In genomic region chr12:111192657-111193056, GRCh38 we compare ENCODE assay signal across 17 cellular contexts.
DNase-seq lines count a peak whose midpoint lies in the region; ATAC-seq, FAIRE-seq and TF ChIP-seq lines count a peak whose summit lies in the region.
"Had no signal": no experiment of that assay in that cellular context is flagged by ENCODE, and none has a peak within 500 bp of the region (broad histone marks: within the 10 kb centered on the region; RNA-seq: fewer than 3 reads in every experiment).

No MANE protein-coding gene starts in this region.

- no peak for TF ChIP-seq CTCF in HepG2 (CRISPR knock-in tag; IDR thresholded peaks at IDR 0.05)
- no peak for TF ChIP-seq CTCF in right lobe of liver (IDR thresholded peaks at IDR 0.05)
- no peak for TF ChIP-seq CTCF in epithelial cell of esophagus (IDR thresholded peaks at IDR 0.05; ENCODE audit: insufficient read depth, low read depth, low read length, missing control alignments)

- no peaks in the 10 kb centered on the region for H3K9me3 ChIP-seq in HepG2 (ENCODE audit: low read length)
- no peaks in the 10 kb centered on the region for H3K9me3 ChIP-seq in right lobe of liver

- no peaks in the 10 kb centered on the region for H4K20me1 ChIP-seq in HepG2 (ENCODE audit: insufficient read depth, low read length)

- no peak overlapping the region for H2AFZ ChIP-seq in HepG2 (ENCODE audit: low read length)

- H3K27ac ChIP-seq in HepG2 (ENCODE audit: extremely low read length, insufficient read depth, low read length) (no peak overlapping the region), right lobe of liver (no peak overlapping the region), substantia nigra (ENCODE audit: low read depth, low read length, poor library complexity, severe bottlenecking) (no peak overlapping the region)
- H3K27ac ChIP-seq: HL-60 had no signal

- intact Hi-C loops in HepG2 (cut with micrococcal nuclease; ENCODE audit: unreplicated experiment) (no loop called here), right lobe of liver (cut with DNase I) (no loop called here)

- whole genome bisulfite sequencing in HepG2 (ENCODE audit: low lambda C conversion rate): 4% methylated on average over 3 of the region's 3 CpGs
- 71% methylated on average over 3 of the region's 3 CpGs for WGBS in right lobe of liver (ENCODE audit: insufficient coverage, low coverage, low lambda C conversion rate, missing lambda C conversion rate)

- TF ChIP-seq POLR2A in HepG2 (IDR thresholded peaks at IDR 0.05; ENCODE audit: insufficient read depth in 1 of 2, low read depth in 2 of 2, low read length in 2 of 2) (no peak), right lobe of liver (IDR thresholded peaks at IDR 0.05) (no peak)

- peaks cover 3 to 29% of the 10 kb centered on the region in 2 experiments; a peak in 4 of 5 replicates for H3K27me3 ChIP-seq in HepG2 (ENCODE audit: control insufficient read depth in 1 of 2, insufficient read depth in 2 of 2, low read length in 2 of 2)
- H3K27me3 ChIP-seq in right lobe of liver: no peaks in the 10 kb centered on the region

- H3K4me3 ChIP-seq in HepG2 (replicated peaks in 1 of 3; ENCODE audit: insufficient read depth in 1 of 3, low read depth in 2 of 3, low read length in 3 of 3) (no peak overlapping the region), right lobe of liver (no peak overlapping the region), epithelial cell of esophagus (ENCODE audit: low read length) (no peak overlapping the region)

- BruUV-seq in HepG2 (replicated peaks; lab: Mats Ljungman, UMichigan): no TSS peak

- no peak overlapping the region for H3K9ac ChIP-seq in HepG2 (ENCODE audit: insufficient read depth, low read depth, low read length)

- TF ChIP-seq RAD21 in HepG2 (CRISPR knock-in tag; IDR thresholded peaks at IDR 0.05): no peak

- no peaks in the 10 kb centered on the region for H3K79me2 ChIP-seq in HepG2 (ENCODE audit: insufficient read depth, low read length)

- FAIRE-seq in HepG2 (lab: Jason Lieb, UNC): no peak
- FAIRE-seq: G401.6, GM12891, H1 had no signal

- CTCF ChIA-PET in HepG2 (lab: Yijun Ruan, JAX; ENCODE audit: low intra/inter-chr PET ratio, low total read pairs): no interaction called here

- DNase-seq in HepG2 (ENCODE audit: low spot score) (no peak), right lobe of liver (no peak), T47D (ENCODE audit: low read depth in 1 of 2, low spot score in 1 of 2) (peak; percentile 13 to 31), epithelial cell of esophagus (ENCODE audit: low read depth) (peak; percentile 43), cerebellum (ENCODE audit: low spot score) (no peak), substantia nigra (lab: John Stamatoyannopoulos, UW) (no peak)
- DNase-seq: ACHN; C1 segment of cervical spinal cord; CD4-positive, alpha-beta memory T cell; DMS79; HCEC 1CT had no signal

- POLR2A ChIA-PET in HepG2 (lab: Yijun Ruan, JAX): no interaction called here

- in situ Hi-C loops in HepG2 (cut with HindIII; ENCODE audit: extremely low pct_ligation_motif_present, low pct_unique_long_range_greater_than_20kb): no loop called here
- in situ Hi-C loops in T47D (cut with HindIII; ENCODE audit: low pct_unique_long_range_greater_than_20kb, low sequenced_read_pairs): no loop called here

- TF ChIP-seq EP300 in HepG2 (IDR thresholded peaks at IDR 0.05; ENCODE audit: low read depth in 2 of 2, low read length in 2 of 2): no peak
- no peak for TF ChIP-seq EP300 in HepG2 (CRISPR knock-in tag; IDR thresholded peaks at IDR 0.05; ENCODE audit: borderline replicate concordance)

- H3K4me1 ChIP-seq in HepG2 (ENCODE audit: insufficient read depth, low read length): no peaks in the 10 kb centered on the region
- H3K4me1 ChIP-seq in right lobe of liver: no peaks in the 10 kb centered on the region

- no peaks in the 10 kb centered on the region for H3K36me3 ChIP-seq in HepG2 (replicated peaks in 1 of 2; ENCODE audit: control insufficient read depth in 1 of 2, insufficient read depth in 2 of 2, low read length in 2 of 2)
- no peaks in the 10 kb centered on the region for H3K36me3 ChIP-seq in right lobe of liver

- no peak overlapping the region for H3K4me2 ChIP-seq in HepG2 (ENCODE audit: low read depth, low read length)

- ATAC-seq in HepG2 (no peak), right lobe of liver (no peak), HG02938 (IDR thresholded peaks at IDR 0.05; ENCODE audit: unreplicated experiment) (no peak), GM21619 (IDR thresholded peaks at IDR 0.05; ENCODE audit: unreplicated experiment) (no peak)

TF ChIP-seq in HepG2, 621 proteins besides CTCF, POLR2A, EP300 and RAD21:
- TF ChIP-seq CHD2 (IDR thresholded peaks at IDR 0.05; ENCODE audit: low read depth, low read length) (no peak), ZBTB43 (CRISPR knock-in tag; conservative IDR thresholded peaks at IDR 0.05) (no peak), ATF7 (IDR thresholded peaks at IDR 0.05) (peak; percentile 91), ATF7 (CRISPR knock-in tag; IDR thresholded peaks at IDR 0.05) (no peak), CREB1 (IDR thresholded peaks at IDR 0.05) (0 out of 2 replicates have a peak, but pooled peaks have one; percentile 19), CREB1 (CRISPR knock-in tag; IDR thresholded peaks at IDR 0.05) (no peak), CSRNP2 (CRISPR knock-in tag; conservative IDR thresholded peaks at IDR 0.05; ENCODE audit: low read depth) (no peak)

Comparison
In these comparisons a context has a peak if more than half of its experiments do, and no peak if none do; other contexts are left out.
1. DNase-seq: peak in T47D (2 of 2) and epithelial cell of esophagus (single experiment); none in HepG2 (single experiment), right lobe of liver (0 of 3), cerebellum (single experiment) and substantia nigra (0 of 49).